Comparison of ENCODE assay signal across 1 cellular context in genomic region chr1:32496127-32496526, GRCh38.
TF ChIP-seq lines count a peak whose summit lies in the region.

No MANE protein-coding gene starts in this region.

TF ChIP-seq in SK-N-SH, 30 proteins besides CTCF, POLR2A, EP300 and RAD21:
- TF ChIP-seq RXRA (IDR thresholded peaks at IDR 0.05; ENCODE audit: borderline replicate concordance, low read depth) (no peak), SIN3A (IDR thresholded peaks at IDR 0.05; ENCODE audit: borderline replicate concordance, low read depth, low read length) (no peak), RCOR1 (IDR thresholded peaks at IDR 0.05; ENCODE audit: low read length) (no peak), NFIC (IDR thresholded peaks at IDR 0.05; ENCODE audit: borderline replicate concordance) (no peak; the same call in 1 of the 2 replicates), CHD2 (IDR thresholded peaks at IDR 0.05; ENCODE audit: low read length, partially characterized antibody) (no peak), MXI1 (IDR thresholded peaks at IDR 0.05; ENCODE audit: low read depth, low read length) (no peak), TAF1 (IDR thresholded peaks at IDR 0.05; ENCODE audit: borderline replicate concordance, low read depth, low read length) (no peak), TCF12 (IDR thresholded peaks at IDR 0.05) (peak; percentile 54), RFX5 (IDR thresholded peaks at IDR 0.05; ENCODE audit: low read length) (no peak), FOXM1 (IDR thresholded peaks at IDR 0.05; ENCODE audit: low read depth) (0 out of 2 replicates have a peak, but pooled peaks have one; percentile 14), POLR2AphosphoS5 (IDR thresholded peaks at IDR 0.05; ENCODE audit: low read depth, low read length) (peak; percentile 49; the same call in 1 of the 2 replicates), FOXJ3 (CRISPR knock-in tag; IDR thresholded peaks at IDR 0.05) (no peak), GABPA (IDR thresholded peaks at IDR 0.05; ENCODE audit: low read depth) (peak; percentile 49), YY1 (IDR thresholded peaks at IDR 0.05; ENCODE audit: low read depth) (peak; percentile 73; the same call in 1 of the 2 replicates), ELF1 (IDR thresholded peaks at IDR 0.05) (no peak)
- TF ChIP-seq, protein P1, sequence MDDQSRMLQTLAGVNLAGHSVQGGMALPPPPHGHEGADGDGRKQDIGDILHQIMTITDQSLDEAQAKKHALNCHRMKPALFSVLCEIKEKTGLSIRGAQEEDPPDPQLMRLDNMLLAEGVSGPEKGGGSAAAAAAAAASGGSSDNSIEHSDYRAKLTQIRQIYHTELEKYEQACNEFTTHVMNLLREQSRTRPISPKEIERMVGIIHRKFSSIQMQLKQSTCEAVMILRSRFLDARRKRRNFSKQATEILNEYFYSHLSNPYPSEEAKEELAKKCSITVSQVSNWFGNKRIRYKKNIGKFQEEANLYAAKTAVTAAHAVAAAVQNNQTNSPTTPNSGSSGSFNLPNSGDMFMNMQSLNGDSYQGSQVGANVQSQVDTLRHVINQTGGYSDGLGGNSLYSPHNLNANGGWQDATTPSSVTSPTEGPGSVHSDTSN (IDR thresholded peaks at IDR 0.05), result peak; percentile 34
- TF ChIP-seq, protein P2, sequence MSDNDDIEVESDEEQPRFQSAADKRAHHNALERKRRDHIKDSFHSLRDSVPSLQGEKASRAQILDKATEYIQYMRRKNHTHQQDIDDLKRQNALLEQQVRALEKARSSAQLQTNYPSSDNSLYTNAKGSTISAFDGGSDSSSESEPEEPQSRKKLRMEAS (IDR thresholded peaks at IDR 0.05; ENCODE audit: low read depth), result 0 out of 2 replicates have a peak, but pooled peaks have one; percentile 20
- TF ChIP-seq, protein P3, sequence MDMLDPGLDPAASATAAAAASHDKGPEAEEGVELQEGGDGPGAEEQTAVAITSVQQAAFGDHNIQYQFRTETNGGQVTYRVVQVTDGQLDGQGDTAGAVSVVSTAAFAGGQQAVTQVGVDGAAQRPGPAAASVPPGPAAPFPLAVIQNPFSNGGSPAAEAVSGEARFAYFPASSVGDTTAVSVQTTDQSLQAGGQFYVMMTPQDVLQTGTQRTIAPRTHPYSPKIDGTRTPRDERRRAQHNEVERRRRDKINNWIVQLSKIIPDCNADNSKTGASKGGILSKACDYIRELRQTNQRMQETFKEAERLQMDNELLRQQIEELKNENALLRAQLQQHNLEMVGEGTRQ (IDR thresholded peaks at IDR 0.05; ENCODE audit: borderline replicate concordance, low read depth, low read length), result no peak
